ENCODE assay signal across 8 cellular contexts in genomic region chr5:56910123-56910951, GRCh38. TPM values are rescaled to one million over a fixed set of nuclear protein-coding genes. Genes with fewer than 3 reads are reported as not detected.
DNase-seq lines count a peak whose midpoint lies in the region; ATAC-seq and TF ChIP-seq lines count a peak whose summit lies in the region.

No MANE protein-coding gene starts in this region.

- H3K4me1 Mint-ChIP-seq in MCF 10A (ENCODE audit: insufficient read depth, unreplicated experiment) = peaks cover 8% of the 10 kb centered on the region

- H3K9me3 Mint-ChIP-seq in MCF 10A (ENCODE audit: unreplicated experiment) = no peaks in the 10 kb centered on the region

- peaks cover 28% of the 10 kb centered on the region for H3K4me1 ChIP-seq in DOHH2 (ENCODE audit: control insufficient read depth, low read length)

- POLR2A ChIA-PET in MCF 10A (lab: Yijun Ruan, JAX) = interaction anchor here (0.6 to 3.5 kb wide), 37 partner anchors 8 to 1548 kb away, joined by 3 to 44 read pairs (median 4); partner anchors contain the start of genes GPBP1 and MAP3K1

- peaks cover 11% of the 10 kb centered on the region for H3K79me2 ChIP-seq in DOHH2 (ENCODE audit: control insufficient read depth, low read length)

- ATAC-seq in GM21381 (IDR thresholded peaks at IDR 0.05; ENCODE audit: unreplicated experiment) (peak; percentile 17), HG03575 (IDR thresholded peaks at IDR 0.05; ENCODE audit: extremely low read depth, insufficient number of reproducible peaks, low FRiP score, unreplicated experiment) (peak; percentile 5)

- peak overlapping the region; percentile 99 for H3K4me3 Mint-ChIP-seq in MCF 10A (ENCODE audit: unreplicated experiment)

- DNase-seq in SHP77 treated with DMSO at 0.1 percent for 48 hours (lab: John Stamatoyannopoulos, UW) (peak; percentile 71), MCF 10A (ENCODE audit: unreplicated experiment) (peak; percentile 66), kidney glomerular epithelial cell (lab: John Stamatoyannopoulos, UW) (peak; percentile 91), globus pallidus (ENCODE audit: low spot score) (no peak)
- DNase-seq in stimulated activated CD4-positive, alpha-beta T cell treated with anti-CD3 and anti-CD28 coated beads, TNF-alpha, amount 100 ng/mL, for 24 hours (ENCODE audit: low read depth in 3 of 3) = peak in 2 of 3 experiments; percentile 24 to 33

- CTCF ChIA-PET in MCF 10A (lab: Yijun Ruan, JAX) = interaction anchor here (0.6 to 1.5 kb wide), 9 partner anchors 10 to 646 kb away, joined by 3 to 6 read pairs (median 4); no protein-coding TSS in a partner anchor

- peak overlapping the region; percentile 74 for H3K27ac ChIP-seq in DOHH2 (ENCODE audit: low read depth, low read length)

- H3K9me2 ChIP-seq in DOHH2 (replicated peaks; ENCODE audit: control insufficient read depth, low read length) = no peaks in the 10 kb centered on the region

- peak overlapping the region; percentile 75 for H3K4me2 ChIP-seq in DOHH2 (ENCODE audit: low read length)

- H3K27me3 ChIP-seq in DOHH2 (ENCODE audit: control insufficient read depth, low read length) = no peaks in the 10 kb centered on the region; the same call in 1 of the 2 replicates

- peaks cover 10% of the 10 kb centered on the region for H3F3A ChIP-seq in DOHH2 (ENCODE audit: control insufficient read depth, insufficient read depth)

- H4K20me1 ChIP-seq in DOHH2 (ENCODE audit: control insufficient read depth, insufficient read depth, low read depth, low read length) = no peaks in the 10 kb centered on the region

- no peaks in the 10 kb centered on the region for H3K9me3 ChIP-seq in DOHH2 (ENCODE audit: control insufficient read depth, insufficient read depth, low read length)

- H3K36me3 Mint-ChIP-seq in MCF 10A (ENCODE audit: insufficient read depth, unreplicated experiment) = no peaks in the 10 kb centered on the region

- H3K4me3 ChIP-seq in DOHH2 (ENCODE audit: low read length) = peak overlapping the region; percentile 89

- H3K27me3 Mint-ChIP-seq in MCF 10A (ENCODE audit: insufficient read depth, unreplicated experiment) = no peaks in the 10 kb centered on the region

- TSS peak; percentile 80 for BruUV-seq in MCF 10A (replicated peaks; lab: Mats Ljungman, UMichigan)

- intact Hi-C loops in MCF 10A (cut with micrococcal nuclease) = no loop called here

- TF ChIP-seq CTCF in DOHH2 (IDR thresholded peaks at IDR 0.05; ENCODE audit: low read depth, low read length, poor library complexity, severe bottlenecking) (no peak), MCF 10A (IDR thresholded peaks at IDR 0.05; ENCODE audit: unreplicated experiment) (no peak)

- H3K27ac Mint-ChIP-seq in MCF 10A (ENCODE audit: low read depth, unreplicated experiment) = peak overlapping the region; percentile 99

- no peaks in the 10 kb centered on the region; the same call in 1 of the 2 replicates for H3K36me3 ChIP-seq in DOHH2 (ENCODE audit: control insufficient read depth, low read length)

RNA-seq across cellular contexts. Expression of gene SETD9, which starts 0.9 kb away (rescaled TPM):
- 10.6 and 11.5 TPM in 2 replicates for total RNA-seq in MCF 10A (2022)

RNA-seq across cellular contexts. Expression of gene MIER3, which starts 41.6 kb away (rescaled TPM):
- 17.8 and 25.0 TPM in 2 replicates for total RNA-seq in MCF 10A (2022)
